In the genomic region with DNA sequence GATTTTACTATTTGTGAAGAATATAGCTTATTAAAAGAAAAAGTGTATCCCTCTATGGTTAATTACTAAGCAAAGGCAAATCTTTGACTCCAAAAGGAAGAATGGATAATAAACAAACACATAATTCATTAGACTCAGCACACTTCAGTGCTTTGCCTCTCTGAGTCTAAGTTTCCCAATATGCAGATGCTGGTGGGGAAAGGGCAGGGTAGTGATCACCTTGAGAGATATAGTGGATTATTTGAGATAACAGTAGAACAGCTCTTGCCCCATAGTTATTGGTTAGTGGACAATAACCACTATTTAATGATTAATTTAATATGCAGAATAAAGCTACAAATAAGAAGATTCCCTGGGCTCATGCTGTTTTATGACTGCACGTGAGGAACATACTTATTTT, we compare ENCODE assay signal across 20 cellular contexts.
DNase-seq lines count a peak whose midpoint lies in the region; ATAC-seq, FAIRE-seq and TF ChIP-seq lines count a peak whose summit lies in the region.
"Had no signal": no experiment of that assay in that cellular context is flagged by ENCODE, and none has a peak within 500 bp of the region (broad histone marks: within the 10 kb centered on the region; RNA-seq: fewer than 3 reads in every experiment).

No MANE protein-coding gene starts in this region.

- no peak for FAIRE-seq in small intestine (lab: Jason Lieb, UNC)
- FAIRE-seq: GM12892, GM19239, H1 had no signal

- peak overlapping the region; percentile 40 for H3K27ac ChIP-seq in 22Rv1
- no peak overlapping the region for H3K27ac ChIP-seq in small intestine (ENCODE audit: low read depth in 1 of 2, low read length in 1 of 2)
- H3K27ac ChIP-seq: BLaER1, C4-2B, GM23248 had no signal

- no peaks in the 10 kb centered on the region for H3K36me3 ChIP-seq in small intestine (ENCODE audit: control insufficient read depth in 2 of 2, insufficient read depth in 2 of 2, low read length in 2 of 2)
- H3K36me3 ChIP-seq: BLaER1 had no signal

- no peaks in the 10 kb centered on the region for H3K9me3 ChIP-seq in small intestine (ENCODE audit: control insufficient read depth, low read depth)
- H3K9me3 ChIP-seq: BLaER1, Caco-2 had no signal

- DNase-seq in NCI-H1417 treated with DMSO at 0.1 percent for 48 hours (lab: John Stamatoyannopoulos, UW) (peak; percentile 11), NCI-H69 (lab: John Stamatoyannopoulos, UW) (peak; percentile 61), small intestine (peak; percentile 73), AML-193 (lab: John Stamatoyannopoulos, UW) (no peak), dermis blood vessel endothelial cell (no peak)
- DNase-seq: Caco-2; CD4-positive, CD25-positive, alpha-beta regulatory T cell; CD8-positive, alpha-beta T cell; DMS153; DND-41; GM23248; H7; HCEC 1CT had no signal

- no peak for ATAC-seq in HG02852 (IDR thresholded peaks at IDR 0.05; ENCODE audit: unreplicated experiment)
- ATAC-seq: CD8-positive, alpha-beta T cell had no signal

- H3K27me3 ChIP-seq in small intestine (ENCODE audit: control insufficient read depth in 2 of 2, insufficient read depth in 2 of 2, low read length in 2 of 2): no peaks in the 10 kb centered on the region
- H3K27me3 ChIP-seq: BLaER1 had no signal

- no peak overlapping the region for H3K4me3 ChIP-seq in small intestine (ENCODE audit: low read depth in 1 of 2, low read length in 2 of 2)
- H3K4me3 ChIP-seq: BLaER1, GM23248 had no signal

- no peak for TF ChIP-seq CTCF in 22Rv1 (IDR thresholded peaks at IDR 0.05)

- 21 to 60% (median 35%) methylated on average over 1 of the region's 1 CpG for WGBS in small intestine, 3 donors

- H3K4me1 ChIP-seq in small intestine (ENCODE audit: control insufficient read depth in 2 of 2, insufficient read depth in 1 of 2, low read depth in 1 of 2, low read length in 1 of 2): peaks cover 0 to 3% of the 10 kb centered on the region in 2 donors
- H3K4me1 ChIP-seq: BLaER1, Caco-2 had no signal

Comparison
In these comparisons a context has a peak if more than half of its experiments do, and no peak if none do; other contexts are left out.
1. DNase-seq: peak in NCI-H1417 treated with DMSO at 0.1 percent for 48 hours (single experiment), NCI-H69 (single experiment) and small intestine (single experiment); none in AML-193 (0 of 2) and dermis blood vessel endothelial cell (single experiment).